In the genomic region with DNA sequence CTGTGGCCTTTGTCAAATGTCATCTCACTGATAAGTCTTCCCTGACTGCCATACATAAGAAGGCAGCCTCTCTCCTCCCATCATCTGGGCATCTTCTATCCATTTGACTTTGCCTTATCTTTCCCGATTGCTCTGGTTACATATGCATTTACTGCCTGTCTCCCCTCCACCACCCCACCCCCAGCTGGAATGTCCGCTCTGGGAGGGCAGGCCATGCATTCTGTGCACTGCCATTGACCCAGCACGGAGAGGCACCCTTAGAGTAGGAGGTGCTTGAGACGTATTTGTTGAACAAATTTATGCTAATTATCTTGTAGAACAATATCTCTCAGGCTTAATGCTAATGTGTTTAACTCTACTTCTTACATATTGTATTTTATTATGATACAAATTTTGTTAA, we compare ENCODE assay signal across 23 cellular contexts.
"Had no signal": no experiment of that assay in that cellular context is flagged by ENCODE, and none has a peak within 500 bp of the region (broad histone marks: within the 10 kb centered on the region; RNA-seq: fewer than 3 reads in every experiment).

No MANE protein-coding gene starts in this region.

- H3K27me3 ChIP-seq: MG63, SJSA1 had no signal

- H3K27ac ChIP-seq: HL-60, SJSA1, SK-N-MC had no signal

- H3K4me3 ChIP-seq: MG63, SJSA1, SK-N-MC had no signal

- FAIRE-seq: RCC 7860 had no signal

- H3K36me3 ChIP-seq: MG63, SJSA1 had no signal

- H3K9me3 ChIP-seq: MG63, SJSA1 had no signal

- DNase-seq: IMR-90, Karpas-422, KG1, MG63, NCI-H1092, NCI-H1105 treated with DMSO at 0.1 percent for 48 hours, NCI-H1417 treated with DMSO at 0.1 percent for 48 hours, NCI-H146, NCI-H1694 treated with DMSO at 0.1 percent for 48 hours, NCI-H1930, NCI-H2081, NCI-H2107, NCI-H2227 treated with DMSO at 0.1 percent for 48 hours, NCI-H524, NCI-H526 treated with DMSO at 0.1 percent for 48 hours, NCI-H748 treated with DMSO at 0.1 percent for 48 hours, Right ventricle myocardium superior, RPMI8226, SIG-M5 had no signal
